In genomic region chr4:83062748-83063147, GRCh38 we compare ENCODE assay signal across 24 cellular contexts. TPM values are rescaled to one million over a fixed set of nuclear protein-coding genes. Genes with fewer than 3 reads are reported as not detected.
DNase-seq lines count a peak whose midpoint lies in the region; ATAC-seq and TF ChIP-seq lines count a peak whose summit lies in the region.
"Had no signal": no experiment of that assay in that cellular context is flagged by ENCODE, and none has a peak within 500 bp of the region (broad histone marks: within the 10 kb centered on the region; RNA-seq: fewer than 3 reads in every experiment).

No MANE protein-coding gene starts in this region.

- intact Hi-C loops in Panc1 (cut with micrococcal nuclease; ENCODE audit: unreplicated experiment), result no loop called here

- BruUV-seq in Panc1 (replicated peaks; lab: Mats Ljungman, UMichigan), result TSS peak; percentile 38

- peaks cover 3% of the 10 kb centered on the region; the same call in 1 of the 2 replicates for H3K36me3 ChIP-seq in Panc1 (ENCODE audit: control insufficient read depth, insufficient read depth, low read length)

- H3K27ac ChIP-seq in Panc1 (ENCODE audit: low read length), result no peak overlapping the region
- H3K27ac ChIP-seq: A549, KMS-11, SK-N-MC had no signal

- in situ Hi-C loops in Panc1 (cut with HindIII; ENCODE audit: low pct_unique_long_range_greater_than_20kb, low sequenced_read_pairs), result no loop called here

- TF ChIP-seq CTCF in Panc1 (IDR thresholded peaks at IDR 0.05), result no peak
- no peak for TF ChIP-seq CTCF in fibroblast of villous mesenchyme (IDR thresholded peaks at IDR 0.05; ENCODE audit: insufficient read depth, low read depth, low read length)

- H3K4me1 ChIP-seq in Panc1 (ENCODE audit: control insufficient read depth, insufficient read depth, low read length), result peaks cover 5% of the 10 kb centered on the region; the same call in 1 of the 2 replicates

- CTCF ChIA-PET in Panc1 (lab: Charles Lee), result no interaction called here

- no peaks in the 10 kb centered on the region for H3K27me3 ChIP-seq in Panc1 (ENCODE audit: control insufficient read depth, insufficient read depth, low read length)

- H3K4me3 ChIP-seq in Panc1 (ENCODE audit: low read depth in 2 of 2, low read length in 2 of 2) (no peak overlapping the region), fibroblast of villous mesenchyme (ENCODE audit: low read depth, low read length) (no peak overlapping the region)
- H3K4me3 ChIP-seq: A549, SK-N-MC had no signal

- ATAC-seq in Panc1 (no peak), GM18520 (IDR thresholded peaks at IDR 0.05; ENCODE audit: unreplicated experiment) (no peak)
- ATAC-seq: A549 had no signal

- POLR2A ChIA-PET in Panc1 (lab: Charles Lee), result interaction anchor here (0.7 kb wide), 1 partner anchor 26 kb away, joined by 3 read pairs; no protein-coding TSS in a partner anchor

- no peaks in the 10 kb centered on the region for H3K9me3 ChIP-seq in Panc1 (ENCODE audit: control insufficient read depth, insufficient read depth, low read depth, low read length)
- H3K9me3 ChIP-seq: A549 had no signal

- DNase-seq in GM03348 (ENCODE audit: low spot score) (peak; percentile 3), NCI-H1436 treated with DMSO at 0.1 percent for 48 hours (lab: John Stamatoyannopoulos, UW) (peak; percentile 8), Panc1 (ENCODE audit: low read depth, low spot score) (no peak), fibroblast of villous mesenchyme (ENCODE audit: low read depth) (peak; percentile 19), inferior parietal cortex (ENCODE audit: extremely low spot score) (no peak)
- no peak for DNase-seq in stimulated activated CD4-positive, alpha-beta T cell treated with anti-CD3 and anti-CD28 coated beads, Interleukin-2, amount 100 ng/mL, for 24 hours
- DNase-seq: CD4-positive, CD25-positive, alpha-beta regulatory T cell; DMS79 treated with DMSO at 0.1 percent for 48 hours; GOT3; HCEC 1CT; IMR-90; NCI-H1105; NCI-H1694 treated with DMSO at 0.1 percent for 48 hours; NCI-H2107; NCI-H2227 treated with DMSO at 0.1 percent for 48 hours; NCI-H510A; NCI-H748 treated with DMSO at 0.1 percent for 48 hours; OCI-M1; SHP77 had no signal

RNA-seq across cellular contexts. Expression of gene COPS4, which starts 27.8 kb away (rescaled TPM):
- total RNA-seq in Panc1 (2021; ENCODE audit: unreplicated experiment), result 23.7 TPM
- polyA plus RNA-seq in Panc1 (2012; ENCODE audit: insufficient read length), result 26.8 TPM
- 101 and 106 TPM in 2 replicates for total RNA-seq in fibroblast of villous mesenchyme

RNA-seq across cellular contexts. Expression of gene PLAC8, which starts 51.8 kb away (rescaled TPM):
- total RNA-seq in Panc1 (2021; ENCODE audit: unreplicated experiment) (154 TPM), fibroblast of villous mesenchyme (1.3 TPM in 1 of 2 replicates, not detected in the other)
- polyA plus RNA-seq in Panc1 (2012; ENCODE audit: insufficient read length), result 87.6 TPM
- total RNA-seq: HT1080, IMR-90 had no signal
- polyA plus RNA-seq: IMR-90 had no signal

RNA-seq across cellular contexts. Expression of gene LIN54, which starts 52.1 kb away (rescaled TPM):
- total RNA-seq in Panc1 (2021; ENCODE audit: unreplicated experiment) (14.5 TPM), fibroblast of villous mesenchyme (12.6 and 16.8 TPM in 2 replicates)
- polyA plus RNA-seq in Panc1 (2012; ENCODE audit: insufficient read length), result 4.3 TPM

Comparison
In these comparisons a context has a peak if more than half of its experiments do, and no peak if none do; other contexts are left out.
1. DNase-seq: peak in GM03348 (single experiment), NCI-H1436 treated with DMSO at 0.1 percent for 48 hours (single experiment) and fibroblast of villous mesenchyme (single experiment); none in Panc1 (single experiment), inferior parietal cortex (single experiment) and stimulated activated CD4-positive, alpha-beta T cell treated with anti-CD3 and anti-CD28 coated beads, Interleukin-2, amount 100 ng/mL, for 24 hours (0 of 2).
2. RNA of gene PLAC8, which starts 51.8 kb away (total RNA-seq): 154 TPM in Panc1 (single experiment); 1.3 TPM in fibroblast of villous mesenchyme; every median in the first group is over 10 times any median in the second.